In genomic region chr2:120722603-120723421, GRCh38 we compare ENCODE assay signal across 11 cellular contexts. TPM values are rescaled to one million over a fixed set of nuclear protein-coding genes. Genes with fewer than 3 reads are reported as not detected.
A peak's percentile ranks its signal among the peaks of the same experiment; 100 is the strongest.
DNase-seq lines count a peak whose midpoint lies in the region; ATAC-seq, FAIRE-seq and TF ChIP-seq lines count a peak whose summit lies in the region.
"Had no signal": no experiment of that assay in that cellular context is flagged by ENCODE, and none has a peak within 500 bp of the region (broad histone marks: within the 10 kb centered on the region; RNA-seq: fewer than 3 reads in every experiment).

No MANE protein-coding gene starts in this region.

- H3K4ac ChIP-seq in IMR-90 (ENCODE audit: low read depth, low read length) (peak overlapping the region; percentile 76), mesendoderm (ENCODE audit: low read depth, low read length) (no peak overlapping the region)

- no peaks in the 10 kb centered on the region for H3K79me2 ChIP-seq in ACC112 (ENCODE audit: control insufficient read depth, insufficient read depth, low read length, unreplicated experiment)
- H3K79me2 ChIP-seq in endothelial cell of umbilical vein (ENCODE audit: control insufficient read depth, insufficient read depth, low read length), result no peaks in the 10 kb centered on the region
- H3K79me2 ChIP-seq in mesendoderm (ENCODE audit: control insufficient read depth, insufficient read depth, low read length), result no peaks in the 10 kb centered on the region

- H3K18ac ChIP-seq in IMR-90 (ENCODE audit: low read depth, low read length) (peak overlapping the region; percentile 9; the same call in 1 of the 2 replicates), mesendoderm (ENCODE audit: low read length) (peak overlapping the region; percentile 0)

- POLR2A ChIA-PET in IMR-90 (lab: Charles Lee; ENCODE audit: unreplicated experiment) (no interaction called here), endothelial cell of umbilical vein (lab: Charles Lee) (no interaction called here)

- peak overlapping the region; percentile 59 for H3K14ac ChIP-seq in IMR-90 (replicated peaks; ENCODE audit: low read depth, low read length)

- H3K9me3 ChIP-seq in IMR-90 (ENCODE audit: control insufficient read depth, insufficient read depth, low read length), result peaks cover 3% of the 10 kb centered on the region
- H3K9me3 ChIP-seq in endothelial cell of umbilical vein (replicated peaks; ENCODE audit: control insufficient read depth, insufficient read depth, low read length), result no peaks in the 10 kb centered on the region
- H3K9me3 ChIP-seq: neutrophil had no signal

- H3K27ac ChIP-seq in ACC112 (ENCODE audit: low read depth, low read length) (peak overlapping the region; percentile 84), IMR-90 (ENCODE audit: insufficient read depth, low read length) (peak overlapping the region; percentile 24), endothelial cell of umbilical vein (ENCODE audit: insufficient read depth, low read depth, low read length) (peak overlapping the region; percentile 69), mesendoderm (ENCODE audit: low read depth, low read length) (peak overlapping the region; percentile 53)
- H3K27ac ChIP-seq: BLaER1 treated with 17β-estradiol and CSF1 and Interleukin-3, amounts not matched to agents 10 nM and 100 nM; neutrophil had no signal

- no peak for TF ChIP-seq RAD21 in IMR-90 (IDR thresholded peaks at IDR 0.05; ENCODE audit: low read length)

- dilution Hi-C loops in IMR-90 (cut with HindIII; ENCODE audit: low sequenced_read_pairs, unreplicated experiment) (no loop called here), endothelial cell of umbilical vein (cut with MboI; ENCODE audit: extremely low pct_ligation_motif_present, low sequenced_read_pairs) (no loop called here)

- H3K79me1 ChIP-seq in IMR-90 (ENCODE audit: low read depth in 1 of 2, low read length in 2 of 2) (peaks cover 0 to 4% of the 10 kb centered on the region in 2 experiments; a peak in 1 of 4 replicates), mesendoderm (ENCODE audit: low read length) (no peaks in the 10 kb centered on the region)

- H2BK20ac ChIP-seq in IMR-90 (ENCODE audit: low read depth, low read length), result peak overlapping the region; percentile 12

- H3K23ac ChIP-seq in IMR-90 (ENCODE audit: low read depth, low read length) (peak overlapping the region; percentile 30; the same call in 1 of the 2 replicates), mesendoderm (ENCODE audit: low read length) (no peak overlapping the region)

- H2AK5ac ChIP-seq in IMR-90 (ENCODE audit: low read depth, low read length), result peak overlapping the region; percentile 57
- H2AK5ac ChIP-seq in mesendoderm (ENCODE audit: low read length), result no peak overlapping the region

- H3K56ac ChIP-seq in IMR-90 (ENCODE audit: extremely low read depth, insufficient read depth, low read length) (peak overlapping the region; percentile 2; the same call in 1 of the 2 replicates), mesendoderm (ENCODE audit: low read length) (peak overlapping the region; percentile 75)

- peak overlapping the region; percentile 9 for H2BK5ac ChIP-seq in IMR-90 (ENCODE audit: low read depth, low read length, poor library complexity, severe bottlenecking)
- H2BK5ac ChIP-seq in mesendoderm (ENCODE audit: low read length), result peak overlapping the region; percentile 45

- H3K27me3 ChIP-seq in ACC112 (ENCODE audit: insufficient read depth, low read length) (no peaks in the 10 kb centered on the region), IMR-90 (ENCODE audit: control insufficient read depth, insufficient read depth, low read length) (no peaks in the 10 kb centered on the region), endothelial cell of umbilical vein (ENCODE audit: control insufficient read depth in 2 of 2, insufficient read depth in 2 of 2, low read length in 2 of 2) (peaks cover 3 to 6% of the 10 kb centered on the region in 2 experiments), mesendoderm (ENCODE audit: insufficient read depth, low read length, poor library complexity) (no peaks in the 10 kb centered on the region)
- H3K27me3 ChIP-seq: BLaER1 treated with 17β-estradiol and CSF1 and Interleukin-3, amounts not matched to agents 10 nM and 100 nM had no signal

- H3K9me1 ChIP-seq in IMR-90 (ENCODE audit: insufficient read depth, low read length), result peaks cover 9% of the 10 kb centered on the region
- no peaks in the 10 kb centered on the region for H3K9me1 ChIP-seq in endothelial cell of umbilical vein (replicated peaks; ENCODE audit: control insufficient read depth, extremely low read depth, insufficient read depth, low read length)

- H3K4me3 ChIP-seq in ACC112 (ENCODE audit: low read depth, low read length) (peak overlapping the region; percentile 48), IMR-90 (ENCODE audit: insufficient read depth, low read depth, low read length) (no peak overlapping the region; the same call in 1 of the 2 replicates), endothelial cell of umbilical vein (replicated peaks in 1 of 3; ENCODE audit: insufficient read depth in 1 of 3, low read depth in 1 of 3, low read length in 3 of 3) (no peak overlapping the region), mesendoderm (ENCODE audit: low read length) (no peak overlapping the region)
- H3K4me3 ChIP-seq: BLaER1 treated with 17β-estradiol and CSF1 and Interleukin-3, amounts not matched to agents 10 nM and 100 nM had no signal

- H2AK9ac ChIP-seq in IMR-90 (replicated peaks; ENCODE audit: low read depth, low read length, poor library complexity), result peak overlapping the region; percentile 17

- H3K4me1 ChIP-seq in ACC112 (ENCODE audit: control insufficient read depth, insufficient read depth, low read length, unreplicated experiment), result peaks cover 17% of the 10 kb centered on the region
- H3K4me1 ChIP-seq in IMR-90 (ENCODE audit: control insufficient read depth, insufficient read depth, low read length), result peaks cover 13% of the 10 kb centered on the region
- H3K4me1 ChIP-seq in endothelial cell of umbilical vein (ENCODE audit: control insufficient read depth, extremely low read depth, insufficient read depth, low read length), result peaks cover 15% of the 10 kb centered on the region
- peaks cover 9% of the 10 kb centered on the region for H3K4me1 ChIP-seq in mesendoderm (ENCODE audit: control insufficient read depth, low read depth, low read length)

- 10% methylated on average over 2 of the region's 10 CpGs; no CpG with 5 or more reads in 1 of the 2 experiments for WGBS in IMR-90 (ENCODE audit: extremely low coverage in 2 of 2, insufficient read length in 1 of 2), 2 experiments
- WGBS in mesendoderm (ENCODE audit: extremely low coverage, insufficient coverage, low lambda C conversion rate), result no CpG with 5 or more reads among the region's 10 CpGs

- ATAC-seq in IMR-90 (ENCODE audit: low read depth) (peak; percentile 85), GM19397 (IDR thresholded peaks at IDR 0.05; ENCODE audit: unreplicated experiment) (no peak), HG02970 (IDR thresholded peaks at IDR 0.05; ENCODE audit: low FRiP score, unreplicated experiment) (no peak)

- TF ChIP-seq POLR2A in IMR-90 (IDR thresholded peaks at IDR 0.05; ENCODE audit: low read depth, low read length) (peak; percentile 65; the same call in 1 of the 2 replicates), endothelial cell of umbilical vein (IDR thresholded peaks at IDR 0.05; ENCODE audit: low read depth, low read length) (no peak)

- peak overlapping the region; percentile 13; the same call in 1 of the 2 replicates for H4K5ac ChIP-seq in IMR-90 (ENCODE audit: low read depth, low read length)
- H4K5ac ChIP-seq in mesendoderm (ENCODE audit: low read length), result no peak overlapping the region

- H4K20me1 ChIP-seq in IMR-90 (ENCODE audit: insufficient read depth, low read length), result peaks cover 6% of the 10 kb centered on the region; the same call in 1 of the 2 replicates
- no peaks in the 10 kb centered on the region for H4K20me1 ChIP-seq in endothelial cell of umbilical vein (replicated peaks; ENCODE audit: control insufficient read depth, extremely low read depth, insufficient read depth, low read length)
- H4K20me1 ChIP-seq: BLaER1 treated with 17β-estradiol and CSF1 and Interleukin-3, amounts not matched to agents 10 nM and 100 nM had no signal

- BruUV-seq in IMR-90 (replicated peaks; lab: Mats Ljungman, UMichigan) (no TSS peak), endothelial cell of umbilical vein (replicated peaks; lab: Mats Ljungman, UMichigan) (TSS peak; percentile 96)

- peak overlapping the region in 1 of 2 experiments; percentile 59; a peak in 2 of 4 replicates for H4K8ac ChIP-seq in IMR-90 (ENCODE audit: low read depth in 2 of 2, low read length in 2 of 2)
- H4K8ac ChIP-seq in mesendoderm (ENCODE audit: low read depth, low read length), result no peak overlapping the region

- CTCF ChIA-PET in IMR-90 (lab: Yijun Ruan, JAX), result no interaction called here
- CTCF ChIA-PET in endothelial cell of umbilical vein (lab: Charles Lee), result interaction anchor here (0.7 to 1.0 kb wide), 3 partner anchors 13 to 357 kb away, joined by 3 to 4 read pairs (median 3); partner anchors contain the start of gene GLI2

- TF ChIP-seq CTCF in IMR-90 (conservative IDR thresholded peaks at IDR 0.05; ENCODE audit: low read depth, low read length) (no peak), endothelial cell of umbilical vein (IDR thresholded peaks at IDR 0.05; ENCODE audit: extremely low read depth in 1 of 2, insufficient read depth in 1 of 2, low read depth in 1 of 2, low read length in 2 of 2) (no peak)

- in situ Hi-C loops in IMR-90 (cut with MboI; ENCODE audit: low sequenced_read_pairs), result no loop called here

- peak; percentile 76 for FAIRE-seq in endothelial cell of umbilical vein (lab: Jason Lieb, UNC)

- peak overlapping the region; percentile 30 for H4K91ac ChIP-seq in IMR-90 (ENCODE audit: insufficient read depth, low read depth, low read length)

- H3K36me3 ChIP-seq in ACC112 (ENCODE audit: insufficient read depth, low read length) (peaks cover 3% of the 10 kb centered on the region; the same call in 1 of the 2 replicates), IMR-90 (ENCODE audit: control insufficient read depth, insufficient read depth, low read length) (no peaks in the 10 kb centered on the region), endothelial cell of umbilical vein (ENCODE audit: control insufficient read depth in 2 of 2, extremely low read depth in 1 of 2, insufficient read depth in 2 of 2, low read length in 2 of 2) (no peaks in the 10 kb centered on the region), mesendoderm (ENCODE audit: control insufficient read depth, insufficient read depth, low read length) (no peaks in the 10 kb centered on the region)
- H3K36me3 ChIP-seq: neutrophil had no signal

- peak overlapping the region; percentile 42 for H2BK120ac ChIP-seq in IMR-90 (ENCODE audit: low read depth, low read length)
- H2BK120ac ChIP-seq in mesendoderm (ENCODE audit: low read depth, low read length), result peak overlapping the region; percentile 8

- H3K9ac ChIP-seq in IMR-90 (ENCODE audit: low read depth, low read length) (no peak overlapping the region), endothelial cell of umbilical vein (replicated peaks; ENCODE audit: extremely low read depth, insufficient read depth, low read length) (peak overlapping the region; percentile 53), mesendoderm (ENCODE audit: low read length) (peak overlapping the region; percentile 33)
- H3K9ac ChIP-seq: BLaER1 treated with 17β-estradiol and CSF1 and Interleukin-3, amounts not matched to agents 10 nM and 100 nM had no signal

- H2AFZ ChIP-seq in ACC112 (ENCODE audit: low read length, unreplicated experiment) (peak overlapping the region; percentile 55), IMR-90 (replicated peaks; ENCODE audit: low read length, poor library complexity) (peak overlapping the region; percentile 83), endothelial cell of umbilical vein (ENCODE audit: low read depth, low read length) (no peak overlapping the region)

- H3K4me2 ChIP-seq in IMR-90 (ENCODE audit: low read depth, low read length) (peak overlapping the region; percentile 60), endothelial cell of umbilical vein (ENCODE audit: insufficient read depth, low read length) (peak overlapping the region; percentile 53), mesendoderm (ENCODE audit: low read length) (no peak overlapping the region)
- H3K4me2 ChIP-seq: BLaER1 treated with 17β-estradiol and CSF1 and Interleukin-3, amounts not matched to agents 10 nM and 100 nM had no signal

- peak overlapping the region; percentile 64; the same call in 2 of the 3 replicates for H2BK15ac ChIP-seq in IMR-90 (ENCODE audit: low read depth, low read length)
- H2BK15ac ChIP-seq in mesendoderm (replicated peaks; ENCODE audit: low read depth), result no peak overlapping the region

- intact Hi-C loops in IMR-90 (cut with micrococcal nuclease), result no loop called here
- intact Hi-C loops in endothelial cell of umbilical vein (cut with micrococcal nuclease), result loop anchor here (1.0 to 2.0 kb wide), 4 partner anchors 12 to 192 kb away; partner anchors contain the start of gene GLI2

- peak; percentile 90 for DNase-seq in IMR-90
- DNase-seq in endothelial cell of umbilical vein (ENCODE audit: low read depth, low spot score), result peak; percentile 68
- peak; percentile 87 for DNase-seq in mesendoderm
- DNase-seq in C1 segment of cervical spinal cord (lab: John Stamatoyannopoulos, UW), result no peak
- no peak for DNase-seq in GDM1 (lab: John Stamatoyannopoulos, UW)
- DNase-seq: activated CD4-positive, alpha-beta memory T cell treated with anti-CD3 and anti-CD28 coated beads, Interleukin-2, amount 10 ng/mL, durations not matched to agents 7 days and 5 days had no signal

RNA-seq across cellular contexts. Expression of gene GLI2, which starts 12.9 kb away (rescaled TPM):
- 3.8 and 4.7 TPM in 2 replicates for total RNA-seq in IMR-90 (2012; rRNA removed)
- 26.0 and 31.5 TPM in 2 replicates for polyA plus RNA-seq in IMR-90 (2012; rRNA removed)
- 7.6 and 16.7 TPM in 2 replicates for polyA plus RNA-seq in IMR-90 (2012; cell fraction: cytosol; rRNA removed)
- polyA plus RNA-seq in IMR-90 (2012; cell fraction: nucleus; rRNA removed; ENCODE audit: low replicate concordance), result 57.0 and 124 TPM in 2 replicates
- 0.13 and 0.51 TPM in 2 replicates for total RNA-seq in endothelial cell of umbilical vein
- polyA plus RNA-seq in endothelial cell of umbilical vein, result 0.02 TPM in 1 of 2 replicates, not detected in the other
- polyA plus RNA-seq in endothelial cell of umbilical vein (2011; cell fraction: cytosol; rRNA removed), result 0.01 TPM in 1 of 2 replicates, not detected in the other
- 0.01 TPM in 1 of 2 replicates, not detected in the other for polyA plus RNA-seq in endothelial cell of umbilical vein (2011; cell fraction: nucleus; rRNA removed)
- polyA plus RNA-seq in endothelial cell of umbilical vein (2012), result not detected in 2 replicates
- polyA minus RNA-seq in endothelial cell of umbilical vein, result not detected in 2 replicates
- polyA minus RNA-seq in endothelial cell of umbilical vein (2011; cell fraction: cytosol; rRNA and poly(A)+ RNA removed), result 0.51 TPM
- not detected in 2 replicates for polyA minus RNA-seq in endothelial cell of umbilical vein (2011; cell fraction: nucleus; rRNA and poly(A)+ RNA removed)
- 23.2 TPM for polyA plus RNA-seq in mesendoderm (2013, experiment 1 of 2)
- polyA plus RNA-seq in mesendoderm (2013, experiment 2 of 2), result 23.4 TPM

Comparison
In these comparisons a context has a peak if more than half of its experiments do, and no peak if none do; other contexts are left out.
1. H3K27ac ChIP-seq: peak in every context shown above with its lines; median percentile 84 in ACC112; 69 in endothelial cell of umbilical vein; 53 in mesendoderm; 24 in IMR-90.
2. DNase-seq: peak in IMR-90 (single experiment), endothelial cell of umbilical vein (single experiment) and mesendoderm (single experiment); none in C1 segment of cervical spinal cord (0 of 14) and GDM1 (single experiment).